8 cellular contexts compared by ENCODE assay signal in genomic region chr19:10431254-10431942, GRCh38. TPM values are rescaled to one million over a fixed set of nuclear protein-coding genes. Genes with fewer than 3 reads are reported as not detected.
DNase-seq lines count a peak whose midpoint lies in the region; ATAC-seq and TF ChIP-seq lines count a peak whose summit lies in the region.

No MANE protein-coding gene starts in this region.

- H2BK5ac ChIP-seq in mesendoderm (ENCODE audit: low read length), result no peak overlapping the region

- no peak overlapping the region for H3K4me3 ChIP-seq in MM.1S (ENCODE audit: low read length)
- no peak overlapping the region for H3K4me3 ChIP-seq in mesendoderm (ENCODE audit: low read length)
- H3K4me3 ChIP-seq in uterus, result peak overlapping the region; percentile 43 to 45

- POLR2A ChIA-PET in MCF 10A (lab: Yijun Ruan, JAX), result no interaction called here

- peaks cover 44% of the 10 kb centered on the region for H3K27me3 Mint-ChIP-seq in Calu3 (ENCODE audit: unreplicated experiment)
- H3K27me3 Mint-ChIP-seq in MCF 10A (ENCODE audit: insufficient read depth, unreplicated experiment), result peaks cover 34% of the 10 kb centered on the region

- peaks cover 15% of the 10 kb centered on the region for H3F3A ChIP-seq in MM.1S (ENCODE audit: insufficient read depth, low read length)

- no peak for ATAC-seq in HG03565 (IDR thresholded peaks at IDR 0.05; ENCODE audit: unreplicated experiment)

- intact Hi-C loops in Calu3 (cut with micrococcal nuclease; ENCODE audit: unreplicated experiment), result no loop called here
- intact Hi-C loops in MCF 10A (cut with micrococcal nuclease), result no loop called here
- intact Hi-C loops in uterus (cut with DNase I; ENCODE audit: low total_unique reads), result no loop called here

- H3K9me2 ChIP-seq in MM.1S (replicated peaks; ENCODE audit: insufficient read depth, low read length), result no peaks in the 10 kb centered on the region

- BruUV-seq in Calu3 (replicated peaks; lab: Mats Ljungman, UMichigan) (no TSS peak), MCF 10A (replicated peaks; lab: Mats Ljungman, UMichigan) (no TSS peak)

- H3K27ac Mint-ChIP-seq in Calu3 (ENCODE audit: unreplicated experiment) (peak overlapping the region; percentile 47), MCF 10A (ENCODE audit: low read depth, unreplicated experiment) (no peak overlapping the region)

- no CpG with 5 or more reads among the region's 25 CpGs for WGBS in mesendoderm (ENCODE audit: extremely low coverage, insufficient coverage, low lambda C conversion rate)

- CTCF ChIA-PET in Calu3 (lab: Charles Lee), result no interaction called here
- CTCF ChIA-PET in MCF 10A (lab: Yijun Ruan, JAX), result no interaction called here

- H3K36me3 ChIP-seq in MM.1S (replicated peaks; ENCODE audit: insufficient read depth, low read length) (no peaks in the 10 kb centered on the region), mesendoderm (ENCODE audit: control insufficient read depth, insufficient read depth, low read length) (no peaks in the 10 kb centered on the region), uterus (no peaks in the 10 kb centered on the region)

- no peak overlapping the region for H3K18ac ChIP-seq in mesendoderm (ENCODE audit: low read length)

- TF ChIP-seq CTCF in Calu3 (IDR thresholded peaks at IDR 0.05; ENCODE audit: unreplicated experiment) (no peak), MM.1S (IDR thresholded peaks at IDR 0.05; ENCODE audit: low read length) (no peak), MCF 10A (IDR thresholded peaks at IDR 0.05; ENCODE audit: unreplicated experiment) (no peak), uterus (IDR thresholded peaks at IDR 0.05) (no peak)

- no peaks in the 10 kb centered on the region for H3K9me3 ChIP-seq in MM.1S (replicated peaks; ENCODE audit: insufficient read depth, low read length)
- H3K9me3 ChIP-seq in uterus, result no peaks in the 10 kb centered on the region

- H3K4me2 ChIP-seq in MM.1S (ENCODE audit: low read depth, low read length) (peak overlapping the region; percentile 42; the same call in 1 of the 2 replicates), mesendoderm (ENCODE audit: low read length) (no peak overlapping the region)

- no peak overlapping the region for H2BK15ac ChIP-seq in mesendoderm (replicated peaks; ENCODE audit: low read depth)

- H3K4me1 Mint-ChIP-seq in Calu3 (ENCODE audit: low read depth, unreplicated experiment) (no peaks in the 10 kb centered on the region), MCF 10A (ENCODE audit: insufficient read depth, unreplicated experiment) (peaks cover 5% of the 10 kb centered on the region)

- H3K27ac ChIP-seq in MM.1S (ENCODE audit: low read length) (no peak overlapping the region), mesendoderm (ENCODE audit: low read depth, low read length) (no peak overlapping the region), uterus (peak overlapping the region; percentile 8 to 17)

- no peak overlapping the region for H3K23ac ChIP-seq in mesendoderm (ENCODE audit: low read length)

- peak overlapping the region; percentile 67 for H3K56ac ChIP-seq in mesendoderm (ENCODE audit: low read length)

- no peak overlapping the region for H2AK5ac ChIP-seq in mesendoderm (ENCODE audit: low read length)

- H3K79me2 ChIP-seq in MM.1S (ENCODE audit: low read length) (peaks cover 13% of the 10 kb centered on the region), mesendoderm (ENCODE audit: control insufficient read depth, insufficient read depth, low read length) (no peaks in the 10 kb centered on the region)

- no peaks in the 10 kb centered on the region for H3K27me3 ChIP-seq in MM.1S (replicated peaks; ENCODE audit: insufficient read depth, low read length)
- peaks cover 22% of the 10 kb centered on the region for H3K27me3 ChIP-seq in mesendoderm (ENCODE audit: insufficient read depth, low read length, poor library complexity)
- H3K27me3 ChIP-seq in uterus, result no peaks in the 10 kb centered on the region

- TF ChIP-seq POLR2A in uterus (IDR thresholded peaks at IDR 0.05), result no peak

- no peak overlapping the region for H2AFZ ChIP-seq in MM.1S (ENCODE audit: low read length)

- no peak overlapping the region for H4K8ac ChIP-seq in mesendoderm (ENCODE audit: low read depth, low read length)

- no peak overlapping the region for H4K5ac ChIP-seq in mesendoderm (ENCODE audit: low read length)

- H3K9me3 Mint-ChIP-seq in Calu3 (ENCODE audit: low read depth, unreplicated experiment), result no peaks in the 10 kb centered on the region
- no peaks in the 10 kb centered on the region for H3K9me3 Mint-ChIP-seq in MCF 10A (ENCODE audit: unreplicated experiment)

- H3K9ac ChIP-seq in MM.1S (ENCODE audit: low read length) (no peak overlapping the region), mesendoderm (ENCODE audit: low read length) (no peak overlapping the region)

- no peaks in the 10 kb centered on the region for H4K20me1 ChIP-seq in MM.1S (ENCODE audit: insufficient read depth, low read length)

- no peaks in the 10 kb centered on the region for H3K79me1 ChIP-seq in mesendoderm (ENCODE audit: low read length)

- DNase-seq in Calu3 (no peak), MM.1S (no peak), MCF 10A (ENCODE audit: unreplicated experiment) (no peak), mesendoderm (peak; percentile 41), uterus (peak in 1 of 2 donors; percentile 31), NCI-H2081 treated with DMSO at 0.1 percent for 48 hours (lab: John Stamatoyannopoulos, UW) (no peak), AG08395 (ENCODE audit: low spot score) (no peak)

- H3K36me3 Mint-ChIP-seq in Calu3 (ENCODE audit: insufficient read depth, unreplicated experiment) (peaks cover 9% of the 10 kb centered on the region), MCF 10A (ENCODE audit: insufficient read depth, unreplicated experiment) (peaks cover 6% of the 10 kb centered on the region)

- no peak overlapping the region for H3K4ac ChIP-seq in mesendoderm (ENCODE audit: low read depth, low read length)

- H2BK120ac ChIP-seq in mesendoderm (ENCODE audit: low read depth, low read length), result no peak overlapping the region

- H3K4me3 Mint-ChIP-seq in Calu3 (ENCODE audit: low read depth, unreplicated experiment) (peak overlapping the region; percentile 65), MCF 10A (ENCODE audit: unreplicated experiment) (peak overlapping the region; percentile 40)

- H3K4me1 ChIP-seq in MM.1S (ENCODE audit: low read length) (peaks cover 16% of the 10 kb centered on the region), mesendoderm (ENCODE audit: control insufficient read depth, low read depth, low read length) (no peaks in the 10 kb centered on the region), uterus (peaks cover 0 to 4% of the 10 kb centered on the region in 2 donors)

RNA-seq across cellular contexts. Expression of gene PDE4A, which starts 11.1 kb away (rescaled TPM):
- total RNA-seq in Calu3 (2022) (2.8 and 3.6 TPM in 2 replicates), MCF 10A (2022) (0.42 and 0.49 TPM in 2 replicates), uterus (10 to 100 TPM in 1 of 4 donors, 1 to 10 TPM in 3; 3.2 to 10.6 (median 4.1) TPM)
- polyA plus RNA-seq in mesendoderm (2013, experiment 1 of 2), result 1.4 TPM
- 1.4 TPM for polyA plus RNA-seq in mesendoderm (2013, experiment 2 of 2)

RNA-seq across cellular contexts. Expression of gene CDC37, which starts 28.1 kb away (rescaled TPM):
- total RNA-seq in Calu3 (2022) (181 and 187 TPM in 2 replicates), MCF 10A (2022) (164 and 188 TPM in 2 replicates), uterus (100 to 1,000 TPM in 2 of 4 donors, 10 to 100 TPM in 2; 41.5 to 163 (median 129) TPM)
- polyA plus RNA-seq in mesendoderm (2013, experiment 1 of 2), result 151 TPM
- 153 TPM for polyA plus RNA-seq in mesendoderm (2013, experiment 2 of 2)

RNA-seq across cellular contexts. Expression of gene TYK2, which starts 51.0 kb away (rescaled TPM):
- total RNA-seq in Calu3 (2022) (120 and 130 TPM in 2 replicates), MCF 10A (2022) (75.0 and 83.7 TPM in 2 replicates), uterus (100 to 1,000 TPM in 1 of 4 donors, 10 to 100 TPM in 3; 22.0 to 112 (median 67.8) TPM)
- 21.2 TPM for polyA plus RNA-seq in mesendoderm (2013, experiment 1 of 2)
- 21.8 TPM for polyA plus RNA-seq in mesendoderm (2013, experiment 2 of 2)

Comparison
In these comparisons a context has a peak if more than half of its experiments do, and no peak if none do; other contexts are left out.
1. H3K27ac ChIP-seq: peak in uterus (2 of 2); none in MM.1S (single experiment) and mesendoderm (single experiment).
2. H3K4me3 ChIP-seq: peak in uterus (2 of 2); none in MM.1S (single experiment) and mesendoderm (single experiment).